In genomic region chr1:2256430-2257244, GRCh38 we compare ENCODE assay signal across 1 cellular context.
TF ChIP-seq lines count a peak whose summit lies in the region.

No MANE protein-coding gene starts in this region.

TF ChIP-seq in K562, 482 proteins besides CTCF, POLR2A, EP300 and RAD21 (continued from another document):
- TF ChIP-seq USF2 (CRISPR knock-in tag; IDR thresholded peaks at IDR 0.05) (0 out of 2 replicates have a peak, but pooled peaks have one; percentile 2), TEAD1 (CRISPR knock-in tag; IDR thresholded peaks at IDR 0.05) (0 out of 4 replicates have a peak, but pooled peaks of 1 of the 2 experiments have one; percentile 7)
TF ChIP-seq in K562: peak in this region for 2.
